ENCODE assay signal across 1 cellular context in genomic region chr20:46255440-46256104, GRCh38.
TF ChIP-seq lines count a peak whose summit lies in the region.

No MANE protein-coding gene starts in this region.

TF ChIP-seq in HEK293, 187 proteins besides CTCF, POLR2A, EP300 and RAD21 (continued from another document):
- TF ChIP-seq PRDM6 (tag by site-specific recombination; IDR thresholded peaks at IDR 0.05), result no peak
- TF ChIP-seq ZNF16 (tag by site-specific recombination; IDR thresholded peaks at IDR 0.05; ENCODE audit: low read depth), result no peak
- peak; percentile 50; the same call in 1 of the 2 replicates for TF ChIP-seq SCRT1 (tag by site-specific recombination; IDR thresholded peaks at IDR 0.05; ENCODE audit: borderline replicate concordance)
- 0 out of 2 replicates have a peak, but pooled peaks have one; percentile 36 for TF ChIP-seq ZNF621 (tag by site-specific recombination; IDR thresholded peaks at IDR 0.05)
- peak; percentile 93 for TF ChIP-seq ZNF473 (tag by site-specific recombination; IDR thresholded peaks at IDR 0.05)
- peak; percentile 54; the same call in 1 of the 2 replicates for TF ChIP-seq ZNF341 (tag by site-specific recombination; IDR thresholded peaks at IDR 0.05; ENCODE audit: low read depth)
- TF ChIP-seq ZNF398 (tag by site-specific recombination; IDR thresholded peaks at IDR 0.05), result peak; percentile 91
- no peak for TF ChIP-seq TCF7L2 (IDR thresholded peaks at IDR 0.05; ENCODE audit: borderline replicate concordance, low read depth, low read length)
